1 cellular context compared by ENCODE assay signal in genomic region chr7:27202741-27203134, GRCh38.
TF ChIP-seq lines count a peak whose summit lies in the region.

No MANE protein-coding gene starts in this region.

TF ChIP-seq in H1, 55 proteins besides CTCF, POLR2A, EP300 and RAD21:
- TF ChIP-seq BRCA1 (IDR thresholded peaks at IDR 0.05; ENCODE audit: low read depth, low read length): no peak
- no peak for TF ChIP-seq POLR2AphosphoS5 (IDR thresholded peaks at IDR 0.05; ENCODE audit: low read depth, low read length)
- TF ChIP-seq CBX8 (IDR thresholded peaks at IDR 0.05; ENCODE audit: borderline replicate concordance, low read depth, low read length): peak; percentile 58; the same call in 1 of the 2 replicates
- TF ChIP-seq CHD1 (IDR thresholded peaks at IDR 0.05; ENCODE audit: low read depth, low read length): no peak
